Comparison of ENCODE assay signal across 8 cellular contexts in genomic region chr1:84936116-84936810, GRCh38. TPM values are rescaled to one million over a fixed set of nuclear protein-coding genes. Genes with fewer than 3 reads are reported as not detected.
A peak's percentile ranks its signal among the peaks of the same experiment; 100 is the strongest.
DNase-seq lines count a peak whose midpoint lies in the region; ATAC-seq and TF ChIP-seq lines count a peak whose summit lies in the region.

No MANE protein-coding gene starts in this region.

- TF ChIP-seq CTCF in vagina (IDR thresholded peaks at IDR 0.05), result peak; percentile 32 to 86 (median 61)

- no peaks in the 10 kb centered on the region for H3K27me3 ChIP-seq in effector memory CD4-positive, alpha-beta T cell (replicated peaks; ENCODE audit: control insufficient read depth, insufficient read depth, low read length, poor library complexity, severe bottlenecking)
- no peaks in the 10 kb centered on the region for H3K27me3 ChIP-seq in vagina

- H3K9me3 ChIP-seq in effector memory CD4-positive, alpha-beta T cell (ENCODE audit: control insufficient read depth, low read length), result no peaks in the 10 kb centered on the region
- no peaks in the 10 kb centered on the region for H3K9me3 ChIP-seq in vagina

- peak; percentile 23 for DNase-seq in Caki2 (ENCODE audit: low read depth)
- peak; percentile 82 for DNase-seq in NCI-H1105 treated with DMSO at 0.1 percent for 48 hours (lab: John Stamatoyannopoulos, UW)
- peak; percentile 8 to 43 for DNase-seq in SW 1271 (lab: John Stamatoyannopoulos, UW)
- peak in 2 of 3 donors; percentile 4 to 27 for DNase-seq in effector memory CD4-positive, alpha-beta T cell
- DNase-seq in lung microvascular endothelial cell (ENCODE audit: low read depth in 2 of 2), result peak; percentile 76 to 77
- no peak for DNase-seq in vagina (ENCODE audit: extremely low spot score in 2 of 2)
- DNase-seq in GOT3 (lab: John Stamatoyannopoulos, UW), result no peak

- in situ Hi-C loops in Caki2 (cut with HindIII; ENCODE audit: low pct_unique_long_range_greater_than_20kb, low sequenced_read_pairs), result no loop called here

- ATAC-seq in GM19023 (IDR thresholded peaks at IDR 0.05; ENCODE audit: unreplicated experiment), result peak; percentile 66

- no peak for TF ChIP-seq POLR2A in vagina (IDR thresholded peaks at IDR 0.05)

- no peak overlapping the region for H3K4me3 ChIP-seq in effector memory CD4-positive, alpha-beta T cell (ENCODE audit: insufficient read depth, low read depth, low read length, poor library complexity, severe bottlenecking)
- no peak overlapping the region for H3K4me3 ChIP-seq in vagina

- intact Hi-C loops in vagina (cut with DNase I), result no loop called here

- no peak overlapping the region for H3K27ac ChIP-seq in effector memory CD4-positive, alpha-beta T cell (ENCODE audit: insufficient read depth, low read length, poor library complexity, severe bottlenecking)
- H3K27ac ChIP-seq in vagina, result no peak overlapping the region

- H3K4me1 ChIP-seq in effector memory CD4-positive, alpha-beta T cell (ENCODE audit: control insufficient read depth, insufficient read depth, low read length, poor library complexity, severe bottlenecking), result no peaks in the 10 kb centered on the region
- H3K4me1 ChIP-seq in vagina, result no peaks in the 10 kb centered on the region

- no peaks in the 10 kb centered on the region for H3K36me3 ChIP-seq in effector memory CD4-positive, alpha-beta T cell (ENCODE audit: control insufficient read depth, insufficient read depth, low read length)
- H3K36me3 ChIP-seq in vagina, result no peaks in the 10 kb centered on the region

RNA-seq across cellular contexts. Expression of gene LPAR3, which starts 43.3 kb away (rescaled TPM):
- total RNA-seq in Caki2 (2014; rRNA removed; shearing (Covaris generic); ENCODE audit: low replicate concordance), result not detected in 2 replicates
- total RNA-seq in lung microvascular endothelial cell, result under 0.01 TPM in 1 of 2 replicates, not detected in the other
- 18.7 TPM for total RNA-seq in vagina

Comparison
In these comparisons a context has a peak if more than half of its experiments do, and no peak if none do; other contexts are left out.
1. DNase-seq: peak in Caki2 (single experiment), NCI-H1105 treated with DMSO at 0.1 percent for 48 hours (single experiment), SW 1271 (2 of 2), effector memory CD4-positive, alpha-beta T cell (2 of 3) and lung microvascular endothelial cell (2 of 2); none in vagina (0 of 2) and GOT3 (single experiment).
2. RNA of gene LPAR3, which starts 43.3 kb away (total RNA-seq): 18.7 TPM in vagina (single experiment); not detected in Caki2 and under 0.01 TPM in lung microvascular endothelial cell; every median in the first group is over 10 times any median in the second.